Comparison of ENCODE assay signal across 9 cellular contexts in genomic region chr1:156926175-156926574, GRCh38. TPM values are rescaled to one million over a fixed set of nuclear protein-coding genes. Genes with fewer than 3 reads are reported as not detected.
A peak's percentile ranks its signal among the peaks of the same experiment; 100 is the strongest.
DNase-seq lines count a peak whose midpoint lies in the region; ATAC-seq and TF ChIP-seq lines count a peak whose summit lies in the region.
"Had no signal": no experiment of that assay in that cellular context is flagged by ENCODE, and none has a peak within 500 bp of the region (broad histone marks: within the 10 kb centered on the region; RNA-seq: fewer than 3 reads in every experiment).

No MANE protein-coding gene starts in this region.

- no peaks in the 10 kb centered on the region for H3K4me1 ChIP-seq in DND-41 (ENCODE audit: insufficient read depth, low read length)
- peaks cover 0 to 10% of the 10 kb centered on the region in 2 donors for H3K4me1 ChIP-seq in lung (ENCODE audit: control insufficient read depth in 2 of 2, insufficient read depth in 2 of 2, low read length in 2 of 2)
- H3K4me1 ChIP-seq in endodermal cell (ENCODE audit: control insufficient read depth, insufficient read depth, low read length), result no peaks in the 10 kb centered on the region

- DNase-seq in DND-41, result peak; percentile 58
- peak; percentile 100 for DNase-seq in M059J (ENCODE audit: low read depth)
- DNase-seq in activated CD4-positive, CD25-positive, alpha-beta regulatory T cell treated with anti-CD3 and anti-CD28 coated beads, Interleukin-2, amount 50 U/mL, for 72 hours, result peak; percentile 43
- DNase-seq in lung (ENCODE audit: low spot score), result peak; percentile 87
- no peak for DNase-seq in HEK293T (ENCODE audit: extremely low spot score)
- no peak for DNase-seq in endodermal cell

- H3K36me3 ChIP-seq in DND-41 (ENCODE audit: insufficient read depth, low read length) (no peaks in the 10 kb centered on the region), lung (ENCODE audit: control insufficient read depth in 2 of 2, insufficient read depth in 2 of 2, low read length in 2 of 2) (no peaks in the 10 kb centered on the region), endodermal cell (ENCODE audit: control insufficient read depth, insufficient read depth, low read length) (no peaks in the 10 kb centered on the region)

- POLR2A ChIA-PET in HEK293T (lab: Yijun Ruan, JAX), result interaction anchor here (1.1 to 1.4 kb wide), 2 partner anchors 16 to 25 kb away, joined by 3 to 4 read pairs; no protein-coding TSS in a partner anchor

- no peak overlapping the region for H3K4me3 Mint-ChIP-seq in endodermal cell
- H3K4me3 Mint-ChIP-seq: central memory CD8-positive, alpha-beta T cell had no signal

- H3K27ac Mint-ChIP-seq in endodermal cell, result no peak overlapping the region

- TF ChIP-seq CTCF in DND-41 (IDR thresholded peaks at IDR 0.05; ENCODE audit: borderline replicate concordance, extremely low read depth, low read length, poor library complexity, severe bottlenecking), result no peak
- TF ChIP-seq CTCF in lung (IDR thresholded peaks at IDR 0.05; ENCODE audit: control extremely low read depth, extremely low read depth), result no peak
- no peak for TF ChIP-seq CTCF in endodermal cell (conservative IDR thresholded peaks at IDR 0.05)

- H3K9ac ChIP-seq in DND-41 (ENCODE audit: low read depth, low read length) (no peak overlapping the region), endodermal cell (ENCODE audit: extremely low read depth, low read length, poor library complexity, severe bottlenecking) (no peak overlapping the region)

- CTCF ChIA-PET in HEK293T (lab: Yijun Ruan, JAX), result interaction anchor here (0.5 to 1.4 kb wide), 5 partner anchors 8 to 237 kb away, joined by 3 to 5 read pairs (median 4); no protein-coding TSS in a partner anchor

- 9 to 15% methylated on average over 3 of the region's 3 CpGs for WGBS in lung, 2 donors
- 87 to 88% methylated on average over 1 to 3 of the region's 3 CpGs for WGBS in endodermal cell (ENCODE audit: insufficient coverage in 1 of 2, insufficient read length in 1 of 2), 2 experiments

- H3K4me2 ChIP-seq in DND-41 (ENCODE audit: insufficient read depth, low read length), result no peak overlapping the region

- no peaks in the 10 kb centered on the region for H3K36me3 Mint-ChIP-seq in endodermal cell (ENCODE audit: low read depth)

- H3K27ac ChIP-seq in DND-41 (ENCODE audit: low read length), result no peak overlapping the region
- no peak overlapping the region for H3K27ac ChIP-seq in lung (ENCODE audit: low read depth in 1 of 2, low read length in 1 of 2)
- H3K27ac ChIP-seq in endodermal cell (ENCODE audit: low read depth, low read length), result no peak overlapping the region

- no peaks in the 10 kb centered on the region for H3K9me3 ChIP-seq in DND-41 (ENCODE audit: insufficient read depth, low read length, severe bottlenecking)
- no peaks in the 10 kb centered on the region for H3K9me3 ChIP-seq in lung (ENCODE audit: control insufficient read depth in 2 of 2, insufficient read depth in 1 of 2, low read length in 1 of 2)
- no peaks in the 10 kb centered on the region for H3K9me3 ChIP-seq in endodermal cell (ENCODE audit: control insufficient read depth, low read length)

- H3K27me3 Mint-ChIP-seq in endodermal cell (ENCODE audit: insufficient read depth), result peaks cover 98% of the 10 kb centered on the region

- H3K4me1 Mint-ChIP-seq in endodermal cell, result peaks cover 10% of the 10 kb centered on the region

- H4K20me1 ChIP-seq in DND-41 (ENCODE audit: insufficient read depth, low read length), result peaks cover 4% of the 10 kb centered on the region; the same call in 1 of the 2 replicates

- no peak overlapping the region for H2AFZ ChIP-seq in DND-41 (ENCODE audit: low read depth, low read length)

- peak; percentile 87 for ATAC-seq in DND-41 (ENCODE audit: insufficient read depth, low read depth)
- no peak for ATAC-seq in lung (ENCODE audit: insufficient read depth, low FRiP score)
- ATAC-seq in HG02870 (IDR thresholded peaks at IDR 0.05; ENCODE audit: unreplicated experiment), result no peak
- no peak for ATAC-seq in HG03520 (IDR thresholded peaks at IDR 0.05; ENCODE audit: unreplicated experiment)

- no peaks in the 10 kb centered on the region for H3K9me3 Mint-ChIP-seq in endodermal cell
- H3K9me3 Mint-ChIP-seq: central memory CD8-positive, alpha-beta T cell had no signal

- H3K27me3 ChIP-seq in DND-41 (ENCODE audit: insufficient read depth, low read length, poor library complexity) (peaks cover 30% of the 10 kb centered on the region), lung (ENCODE audit: control insufficient read depth, insufficient read depth) (no peaks in the 10 kb centered on the region), endodermal cell (ENCODE audit: control insufficient read depth, insufficient read depth, low read length, poor library complexity, severe bottlenecking) (peaks cover 86% of the 10 kb centered on the region)

- H3K4me3 ChIP-seq in DND-41 (ENCODE audit: low read depth in 1 of 2, low read length in 2 of 2) (no peak overlapping the region), lung (no peak overlapping the region), endodermal cell (ENCODE audit: low read length) (no peak overlapping the region)

- H3K79me2 ChIP-seq in DND-41 (ENCODE audit: insufficient read depth, low read length), result no peaks in the 10 kb centered on the region

TF ChIP-seq in HEK293T, 16 proteins besides CTCF, POLR2A, EP300 and RAD21:
- TF ChIP-seq SP1 (IDR thresholded peaks at IDR 0.05), result no peak
- no peak for TF ChIP-seq ARNT (IDR thresholded peaks at IDR 0.05)
- no peak for TF ChIP-seq ZNF384 (IDR thresholded peaks at IDR 0.05)
- TF ChIP-seq FOXM1 (IDR thresholded peaks at IDR 0.05; ENCODE audit: borderline replicate concordance), result no peak
- no peak for TF ChIP-seq PKNOX1 (IDR thresholded peaks at IDR 0.05)
- TF ChIP-seq HDGF (IDR thresholded peaks at IDR 0.05; ENCODE audit: borderline replicate concordance), result no peak
- TF ChIP-seq FOXK2 (IDR thresholded peaks at IDR 0.05), result no peak
- no peak for TF ChIP-seq TARDBP (IDR thresholded peaks at IDR 0.05)
- no peak for TF ChIP-seq CTBP1 (IDR thresholded peaks at IDR 0.05; ENCODE audit: borderline replicate concordance)
- no peak for TF ChIP-seq FOXA1 (IDR thresholded peaks at IDR 0.05)
- TF ChIP-seq NFRKB (IDR thresholded peaks at IDR 0.05), result no peak
- no peak for TF ChIP-seq LEF1 (IDR thresholded peaks at IDR 0.05; ENCODE audit: borderline replicate concordance)
- TF ChIP-seq ELF4 (IDR thresholded peaks at IDR 0.05), result no peak
- no peak for TF ChIP-seq BHLHE40 (IDR thresholded peaks at IDR 0.05; ENCODE audit: borderline replicate concordance)
- no peak for TF ChIP-seq L3MBTL2 (conservative IDR thresholded peaks at IDR 0.05)
- no peak for TF ChIP-seq SUZ12 (IDR thresholded peaks at IDR 0.05)
TF ChIP-seq in HEK293T: peak in this region for 0.

RNA-seq across cellular contexts. Expression of gene LRRC71, which starts 5.7 kb away (rescaled TPM):
- not detected in 2 replicates for total RNA-seq in M059J (2014; rRNA removed; shearing (Covaris generic))
- total RNA-seq in lung, result 10 to 100 TPM in 1 of 2 donors, 1 to 10 TPM in 1; 4.9 to 17.2 TPM
- 1 to 10 TPM; 3.4 to 3.5 TPM for polyA plus RNA-seq in lung
- not detected for total RNA-seq in endodermal cell
- polyA plus RNA-seq in endodermal cell (2013, experiment 1 of 2), result not detected
- polyA plus RNA-seq in endodermal cell (2013, experiment 2 of 2), result not detected

RNA-seq across cellular contexts. Expression of gene PEAR1, which starts 32.7 kb away (rescaled TPM):
- 0.32 and 0.34 TPM in 2 replicates for total RNA-seq in M059J (2014; rRNA removed; shearing (Covaris generic))
- 10 to 100 TPM; 15.1 to 15.3 TPM for total RNA-seq in lung
- 10 to 100 TPM in 1 of 2 donors, 1 to 10 TPM in 1; 7.6 to 10.7 TPM for polyA plus RNA-seq in lung
- under 1 TPM; 0.29 to 0.53 TPM for total RNA-seq in endodermal cell
- polyA plus RNA-seq in endodermal cell (2013, experiment 1 of 2), result 2.1 TPM
- 2.3 TPM for polyA plus RNA-seq in endodermal cell (2013, experiment 2 of 2)

Comparison
In these comparisons a context has a peak if more than half of its experiments do, and no peak if none do; other contexts are left out.
1. DNase-seq: peak in DND-41 (single experiment), M059J (single experiment), activated CD4-positive, CD25-positive, alpha-beta regulatory T cell treated with anti-CD3 and anti-CD28 coated beads, Interleukin-2, amount 50 U/mL, for 72 hours (single experiment) and lung (single experiment); none in HEK293T (single experiment) and endodermal cell (single experiment).
2. RNA of gene PEAR1, which starts 32.7 kb away (total RNA-seq): 15.1 to 15.3 TPM in lung; 0.29 to 0.53 TPM in endodermal cell and 0.32 to 0.34 TPM in M059J; every median in the first group is over 10 times any median in the second.